Comparison of ENCODE assay signal across 8 cellular contexts in the genomic region with DNA sequence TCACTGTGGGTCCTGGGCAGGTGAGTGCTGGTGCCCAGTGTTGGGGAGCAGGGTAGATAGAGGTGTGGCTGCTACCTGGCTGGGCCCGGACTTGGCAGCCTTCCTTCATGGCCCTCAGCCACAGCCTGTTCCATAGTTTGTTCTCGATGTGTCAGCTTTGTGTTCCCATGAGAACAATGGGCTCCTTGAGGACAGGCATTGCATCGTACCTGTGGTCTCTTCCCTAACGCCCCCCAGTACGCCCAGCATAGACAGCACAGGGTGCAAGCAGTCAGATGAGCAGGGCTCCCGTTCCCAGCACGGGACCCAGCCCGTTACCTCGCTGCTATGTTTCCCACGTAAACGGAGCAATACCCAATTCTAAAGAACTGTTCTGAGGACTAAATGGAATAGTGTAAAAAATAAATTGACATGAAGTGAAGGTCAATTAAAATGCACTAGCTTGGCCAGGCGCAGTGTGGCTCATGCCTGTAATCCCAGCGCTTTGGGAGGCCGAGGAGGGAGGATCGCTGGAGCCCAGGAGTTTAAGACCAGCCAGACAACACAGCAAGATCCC. TPM values are rescaled to one million over a fixed set of nuclear protein-coding genes. Genes with fewer than 3 reads are reported as not detected.
DNase-seq lines count a peak whose midpoint lies in the region; ATAC-seq lines count a peak whose summit lies in the region.

No MANE protein-coding gene starts in this region.

- H3K27ac Mint-ChIP-seq in IgD-negative memory B cell (peak overlapping the region; percentile 10 to 83 (median 13)), naive B cell (peak overlapping the region in 5 of 6 donors; percentile 24 to 91 (median 73))
- H3K27ac Mint-ChIP-seq in dendritic cell treated with granulocyte-macrophage colony-stimulating factor and Interleukin-4, amounts not matched to agents 40 ng/mL and 50 ng/mL, for 4 days = peak overlapping the region; percentile 88

- H3K4me3 Mint-ChIP-seq in IgD-negative memory B cell (peak overlapping the region; percentile 87 to 93 (median 92)), naive B cell (peak overlapping the region; percentile 87 to 96 (median 90))
- H3K4me3 Mint-ChIP-seq in dendritic cell treated with granulocyte-macrophage colony-stimulating factor and Interleukin-4, amounts not matched to agents 40 ng/mL and 50 ng/mL, for 4 days = peak overlapping the region; percentile 85

- peaks cover 28 to 33% (median 30%) of the 10 kb centered on the region in 3 donors for H3K4me1 Mint-ChIP-seq in IgD-negative memory B cell
- H3K4me1 Mint-ChIP-seq in dendritic cell treated with granulocyte-macrophage colony-stimulating factor and Interleukin-4, amounts not matched to agents 40 ng/mL and 50 ng/mL, for 4 days (ENCODE audit: low read depth) = peaks cover 58% of the 10 kb centered on the region
- peaks cover 28 to 61% (median 58%) of the 10 kb centered on the region in 3 donors for H3K4me1 Mint-ChIP-seq in naive B cell

- H3K36me3 Mint-ChIP-seq in IgD-negative memory B cell = peaks cover 3% of the 10 kb centered on the region
- H3K36me3 Mint-ChIP-seq in dendritic cell treated with granulocyte-macrophage colony-stimulating factor and Interleukin-4, amounts not matched to agents 40 ng/mL and 50 ng/mL, for 4 days (ENCODE audit: low read depth) = peaks cover 37% of the 10 kb centered on the region
- H3K36me3 Mint-ChIP-seq in naive B cell = no peaks in the 10 kb centered on the region

- H3K4me3 ChIP-seq in ACC112 (ENCODE audit: low read depth, low read length) = peak overlapping the region; percentile 100

- H3K27ac ChIP-seq in ACC112 (ENCODE audit: low read depth, low read length) = no peak overlapping the region

- H3K27me3 ChIP-seq in ACC112 (ENCODE audit: insufficient read depth, low read length) = no peaks in the 10 kb centered on the region

- peaks cover 39% of the 10 kb centered on the region for H3K79me2 ChIP-seq in ACC112 (ENCODE audit: control insufficient read depth, insufficient read depth, low read length, unreplicated experiment)

- H3K27me3 Mint-ChIP-seq in IgD-negative memory B cell (no peaks in the 10 kb centered on the region), naive B cell (no peaks in the 10 kb centered on the region)
- no peaks in the 10 kb centered on the region for H3K27me3 Mint-ChIP-seq in dendritic cell treated with granulocyte-macrophage colony-stimulating factor and Interleukin-4, amounts not matched to agents 40 ng/mL and 50 ng/mL, for 4 days

- DNase-seq in naive B cell = no peak

- no peak for ATAC-seq in naive B cell (ENCODE audit: low read depth in 2 of 2)
- no peak for ATAC-seq in GM21786 (IDR thresholded peaks at IDR 0.05; ENCODE audit: unreplicated experiment)
- ATAC-seq in GM18861 (IDR thresholded peaks at IDR 0.05; ENCODE audit: unreplicated experiment) = no peak
- no peak for ATAC-seq in GM21737 (IDR thresholded peaks at IDR 0.05; ENCODE audit: unreplicated experiment)
- ATAC-seq in HG03097 (IDR thresholded peaks at IDR 0.05; ENCODE audit: low FRiP score, unreplicated experiment) = no peak

- H2AFZ ChIP-seq in ACC112 (ENCODE audit: low read length, unreplicated experiment) = peak overlapping the region; percentile 97

- peaks cover 20% of the 10 kb centered on the region for H3K4me1 ChIP-seq in ACC112 (ENCODE audit: control insufficient read depth, insufficient read depth, low read length, unreplicated experiment)

- intact Hi-C loops in dendritic cell treated with granulocyte-macrophage colony-stimulating factor and Interleukin-4, amounts not matched to agents 40 ng/mL and 50 ng/mL, for 4 days (cut with micrococcal nuclease) = no loop called here

- H3K9me3 Mint-ChIP-seq in IgD-negative memory B cell (no peaks in the 10 kb centered on the region), naive B cell (no peaks in the 10 kb centered on the region)
- H3K9me3 Mint-ChIP-seq in dendritic cell treated with granulocyte-macrophage colony-stimulating factor and Interleukin-4, amounts not matched to agents 40 ng/mL and 50 ng/mL, for 4 days = no peaks in the 10 kb centered on the region

- H3K36me3 ChIP-seq in ACC112 (ENCODE audit: insufficient read depth, low read length) = no peaks in the 10 kb centered on the region

RNA-seq across cellular contexts. Expression of a gene that starts 0.8 kb away (rescaled TPM):
- polyA plus RNA-seq in IgD-negative memory B cell (12.3 TPM), naive B cell (ENCODE audit: low read depth in 6 of 6) (10 to 100 TPM in 5 of 6 donors, 1 to 10 TPM in 1; 7.8 to 14.2 (median 12.3) TPM)

RNA-seq across cellular contexts. Expression of a gene that starts 18.4 kb away (rescaled TPM):
- 294 TPM for polyA plus RNA-seq in IgD-negative memory B cell
- polyA plus RNA-seq in naive B cell (ENCODE audit: low read depth in 6 of 6) = 100 to 1,000 TPM; 220 to 346 (median 303) TPM

Comparison
In these comparisons a context has a peak if more than half of its experiments do, and no peak if none do; other contexts are left out.
1. H3K27ac Mint-ChIP-seq: peak in every context shown above with its lines; median percentile 88 in dendritic cell treated with granulocyte-macrophage colony-stimulating factor and Interleukin-4, amounts not matched to agents 40 ng/mL and 50 ng/mL, for 4 days; 73 in naive B cell; 13 in IgD-negative memory B cell.